In genomic region chr7:18509491-18509890, GRCh38 we compare ENCODE assay signal across 11 cellular contexts. TPM values are rescaled to one million over a fixed set of nuclear protein-coding genes. Genes with fewer than 3 reads are reported as not detected.
DNase-seq lines count a peak whose midpoint lies in the region; ATAC-seq and TF ChIP-seq lines count a peak whose summit lies in the region.
"Had no signal": no experiment of that assay in that cellular context is flagged by ENCODE, and none has a peak within 500 bp of the region (broad histone marks: within the 10 kb centered on the region; RNA-seq: fewer than 3 reads in every experiment).

No MANE protein-coding gene starts in this region.

- H3K27me3 ChIP-seq in gastrocnemius medialis, result no peaks in the 10 kb centered on the region
- H3K27me3 ChIP-seq in CD4-positive, alpha-beta memory T cell (ENCODE audit: insufficient read depth, low read length), result no peaks in the 10 kb centered on the region

- peaks cover 0 to 4% (median 0%) of the 10 kb centered on the region in 8 donors for H3K9me3 Mint-ChIP-seq in CD4-positive, alpha-beta memory T cell

- no peaks in the 10 kb centered on the region for H3K9me3 ChIP-seq in gastrocnemius medialis
- no peaks in the 10 kb centered on the region for H3K9me3 ChIP-seq in CD4-positive, alpha-beta memory T cell (ENCODE audit: control insufficient read depth in 1 of 2, low read length in 2 of 2)

- no peaks in the 10 kb centered on the region for H3K4me1 Mint-ChIP-seq in CD4-positive, alpha-beta memory T cell

- no peaks in the 10 kb centered on the region for H3K36me3 ChIP-seq in gastrocnemius medialis
- no peaks in the 10 kb centered on the region for H3K36me3 ChIP-seq in CD4-positive, alpha-beta memory T cell (ENCODE audit: insufficient read depth, low read length)

- H3K4me1 ChIP-seq in gastrocnemius medialis, result peaks cover 52% of the 10 kb centered on the region in 2 donors
- no peaks in the 10 kb centered on the region for H3K4me1 ChIP-seq in CD4-positive, alpha-beta memory T cell (ENCODE audit: insufficient read depth, low read length)

- in situ Hi-C loops in gastrocnemius medialis (cut with MboI; ENCODE audit: low sequenced_read_pairs in 4 of 4), result no loop called here

- DNase-seq in GM12864 (ENCODE audit: low read depth) (no peak), choroid plexus epithelial cell (ENCODE audit: low read depth) (no peak), gastrocnemius medialis (no peak), GF-D8 (lab: John Stamatoyannopoulos, UW) (no peak), NCI-H1694 treated with DMSO at 0.1 percent for 48 hours (lab: John Stamatoyannopoulos, UW) (no peak), hippocampal formation (lab: John Stamatoyannopoulos, UW) (no peak)
- no peak for DNase-seq in CD4-positive, alpha-beta memory T cell
- DNase-seq: activated CD4-positive, alpha-beta T cell treated with anti-CD3 and anti-CD28 coated beads for 36 hours; NCI-H446 treated with DMSO at 0.1 percent for 48 hours had no signal

- ATAC-seq in HG02973 (IDR thresholded peaks at IDR 0.05; ENCODE audit: unreplicated experiment), result peak; percentile 18
- no peak for ATAC-seq in gastrocnemius medialis

- no peak overlapping the region for H3K4me3 Mint-ChIP-seq in CD4-positive, alpha-beta memory T cell
- H3K4me3 Mint-ChIP-seq: activated CD4-positive, alpha-beta T cell treated with anti-CD3 and anti-CD28 coated beads for 36 hours; neural crest cell had no signal

- POLR2A ChIA-PET in CD4-positive, alpha-beta memory T cell (lab: Charles Lee; ENCODE audit: partially characterized antibody), result no interaction called here

- no peak for TF ChIP-seq POLR2A in gastrocnemius medialis (IDR thresholded peaks at IDR 0.05)

- CTCF ChIA-PET in CD4-positive, alpha-beta memory T cell (lab: Charles Lee; ENCODE audit: partially characterized antibody), result no interaction called here

- peak overlapping the region; percentile 83 to 91 (median 90) for H3K27ac ChIP-seq in gastrocnemius medialis
- no peak overlapping the region for H3K27ac ChIP-seq in CD4-positive, alpha-beta memory T cell (ENCODE audit: low read depth, low read length)

- H3K27ac Mint-ChIP-seq in CD4-positive, alpha-beta memory T cell, result no peak overlapping the region

- H3K4me3 ChIP-seq in GM12864 (ENCODE audit: low read depth, low read length), result peak overlapping the region; percentile 44
- peak overlapping the region; percentile 24 for H3K4me3 ChIP-seq in choroid plexus epithelial cell (ENCODE audit: low read depth, low read length)
- peak overlapping the region; percentile 7 to 48 (median 40) for H3K4me3 ChIP-seq in gastrocnemius medialis
- H3K4me3 ChIP-seq in CD4-positive, alpha-beta memory T cell (ENCODE audit: low read length in 2 of 2), result no peak overlapping the region

- no peaks in the 10 kb centered on the region for H3K27me3 Mint-ChIP-seq in CD4-positive, alpha-beta memory T cell
- H3K27me3 Mint-ChIP-seq: activated CD4-positive, alpha-beta T cell treated with anti-CD3 and anti-CD28 coated beads for 36 hours had no signal

- no peaks in the 10 kb centered on the region for H3K36me3 Mint-ChIP-seq in CD4-positive, alpha-beta memory T cell

- intact Hi-C loops in gastrocnemius medialis (cut with DNase I; ENCODE audit: low total_unique reads), result loop anchor here (10.0 kb wide), 1 partner anchor 1055 kb away; no protein-coding TSS in a partner anchor
- intact Hi-C loops in CD4-positive, alpha-beta memory T cell (cut with micrococcal nuclease), result no loop called here

- TF ChIP-seq CTCF in GM12864 (IDR thresholded peaks at IDR 0.05; ENCODE audit: low read depth, low read length, missing control alignments), result no peak
- no peak for TF ChIP-seq CTCF in choroid plexus epithelial cell (conservative IDR thresholded peaks at IDR 0.05; ENCODE audit: low read depth, low read length)
- TF ChIP-seq CTCF in gastrocnemius medialis (IDR thresholded peaks at IDR 0.05 in 4 of 5, conservative IDR thresholded peaks at IDR 0.05 in 1 of 5), result no peak

RNA-seq across cellular contexts. Expression of gene HDAC9, which starts 13.9 kb away (rescaled TPM):
- 10 to 100 TPM in 1 of 4 donors, 1 to 10 TPM in 3; 3.0 to 14.0 (median 5.6) TPM for total RNA-seq in gastrocnemius medialis
- under 1 TPM; 0.39 to 0.73 TPM for total RNA-seq in CD4-positive, alpha-beta memory T cell
- polyA plus RNA-seq in CD4-positive, alpha-beta memory T cell, result under 1 TPM in 1 of 2 donors, not detected in 1; 0.36 TPM

Comparison
In these comparisons a context has a peak if more than half of its experiments do, and no peak if none do; other contexts are left out.
1. H3K4me3 ChIP-seq: peak in GM12864 (single experiment), choroid plexus epithelial cell (single experiment) and gastrocnemius medialis (4 of 4); none in CD4-positive, alpha-beta memory T cell (0 of 2).